Comparison of ENCODE assay signal across 31 cellular contexts in the genomic region with DNA sequence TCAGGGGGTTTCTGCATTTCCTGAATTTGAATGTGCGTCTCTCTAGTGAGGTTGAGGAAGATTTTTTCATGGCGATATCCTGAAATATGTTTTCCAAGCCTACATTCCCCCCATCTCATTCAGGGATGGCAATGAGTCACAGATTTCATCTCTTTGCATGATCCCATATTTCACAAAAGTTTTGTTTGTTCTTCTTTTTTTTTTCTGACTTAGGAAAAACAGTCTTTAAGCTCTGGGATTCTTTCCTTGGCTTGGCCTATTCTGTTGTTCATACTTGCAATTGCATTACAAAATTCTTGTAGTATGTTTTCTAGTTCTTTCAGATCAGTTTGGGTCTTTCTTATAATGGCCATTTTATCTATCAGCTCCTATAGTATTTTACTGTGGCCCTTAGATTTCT.
"Had no signal": no experiment of that assay in that cellular context is flagged by ENCODE, and none has a peak within 500 bp of the region (broad histone marks: within the 10 kb centered on the region; RNA-seq: fewer than 3 reads in every experiment).

No MANE protein-coding gene starts in this region.

- H3K27ac ChIP-seq: brain microvascular endothelial cell, KMS-11, SJCRH30, SK-N-MC, WERI-Rb-1 had no signal

- H3K4me2 ChIP-seq: KMS-11 had no signal

- H3K4me1 ChIP-seq: SJCRH30 had no signal

- H3K36me3 ChIP-seq: brain microvascular endothelial cell, SJCRH30, WERI-Rb-1 had no signal

- H3K27me3 ChIP-seq: brain microvascular endothelial cell, SJCRH30 had no signal

- H3K4me1 Mint-ChIP-seq: activated CD4-positive, alpha-beta memory T cell treated with anti-CD3 and anti-CD28 coated beads, Interleukin-2, amount 10 ng/mL, durations not matched to agents 7 days and 5 days; activated CD8-positive, alpha-beta memory T cell treated with anti-CD3 and anti-CD28 coated beads, Interleukin-2, amount 10 ng/mL, durations not matched to agents 7 days and 5 days; activated naive CD4-positive, alpha-beta T cell treated with anti-CD3 and anti-CD28 coated beads, Interleukin-2, amount 10 ng/mL, durations not matched to agents 7 days and 5 days had no signal

- H3K4me3 Mint-ChIP-seq: activated CD4-positive, alpha-beta memory T cell treated with anti-CD3 and anti-CD28 coated beads, Interleukin-2, amount 10 ng/mL, durations not matched to agents 7 days and 5 days; activated CD8-positive, alpha-beta memory T cell treated with anti-CD3 and anti-CD28 coated beads, Interleukin-2, amount 10 ng/mL, durations not matched to agents 7 days and 5 days; activated naive CD4-positive, alpha-beta T cell treated with anti-CD3 and anti-CD28 coated beads, Interleukin-2, amount 10 ng/mL, durations not matched to agents 7 days and 5 days; activated naive CD8-positive, alpha-beta T cell; activated naive CD8-positive, alpha-beta T cell treated with anti-CD3 and anti-CD28 coated beads, Interleukin-2, amount 50 U/mL, for 24 hours had no signal

- H3K27me3 Mint-ChIP-seq: activated CD4-positive, alpha-beta memory T cell treated with anti-CD3 and anti-CD28 coated beads, Interleukin-2, amount 10 ng/mL, durations not matched to agents 7 days and 5 days; activated naive CD4-positive, alpha-beta T cell treated with anti-CD3 and anti-CD28 coated beads, Interleukin-2, amount 10 ng/mL, durations not matched to agents 7 days and 5 days; activated naive CD8-positive, alpha-beta T cell; activated naive CD8-positive, alpha-beta T cell treated with anti-CD3 and anti-CD28 coated beads, Interleukin-2, amount 50 U/mL, for 24 hours had no signal

- H3K4me3 ChIP-seq: SJCRH30, SK-N-MC had no signal

- H3K9me3 ChIP-seq: SJCRH30 had no signal

- H3K9me3 Mint-ChIP-seq: activated CD4-positive, alpha-beta memory T cell treated with anti-CD3 and anti-CD28 coated beads, Interleukin-2, amount 10 ng/mL, durations not matched to agents 7 days and 5 days; activated naive CD4-positive, alpha-beta T cell treated with anti-CD3 and anti-CD28 coated beads, Interleukin-2, amount 10 ng/mL, durations not matched to agents 7 days and 5 days had no signal

- ATAC-seq: activated CD8-positive, alpha-beta memory T cell treated with anti-CD3 and anti-CD28 coated beads, Interleukin-2, amount 10 ng/mL, durations not matched to agents 7 days and 5 days; activated naive CD8-positive, alpha-beta T cell treated with anti-CD3 and anti-CD28 coated beads, Interleukin-2, amount 50 U/mL, for 24 hours had no signal

- DNase-seq: activated CD4-positive, alpha-beta memory T cell treated with anti-CD3 and anti-CD28 coated beads, Interleukin-2, amount 10 ng/mL, durations not matched to agents 7 days and 5 days; activated CD4-positive, alpha-beta T cell treated with anti-CD3 and anti-CD28 coated beads for 1 hour; activated CD4-positive, alpha-beta T cell treated with anti-CD3 and anti-CD28 coated beads for 48 hours; activated CD4-positive, CD25-positive, alpha-beta regulatory T cell; activated CD8-positive, alpha-beta memory T cell treated with anti-CD3 and anti-CD28 coated beads for 24 hours; activated CD8-positive, alpha-beta memory T cell treated with anti-CD3 and anti-CD28 coated beads, Interleukin-2, amount 10 ng/mL, durations not matched to agents 7 days and 5 days; activated CD8-positive, alpha-beta memory T cell treated with anti-CD3 and anti-CD28 coated beads, Interleukin-2, amount 50 U/mL, for 48 hours; activated effector memory CD4-positive, alpha-beta T cell treated with Interleukin-2 at 50 U/mL for 16 hours; activated naive CD4-positive, alpha-beta T cell treated with anti-CD3 and anti-CD28 coated beads, Interleukin-2, amount 10 ng/mL, durations not matched to agents 7 days and 5 days; activated naive CD8-positive, alpha-beta T cell treated with anti-CD3 and anti-CD28 coated beads, Interleukin-2, amount 50 U/mL, for 24 hours; activated T-cell treated with anti-CD3 and anti-CD28 coated beads, Interleukin-2, amount 50 U/mL, for 48 hours; amniotic stem cell; aorta; brain microvascular endothelial cell; NCI-H1092 treated with DMSO at 0.1 percent for 48 hours; NCI-H1417; NCI-H187 treated with DMSO at 0.1 percent for 48 hours; NCI-H2081; NCI-H2171 treated with DMSO at 0.1 percent for 48 hours; NCI-H2227 treated with DMSO at 0.1 percent for 48 hours; NCI-H446; NCI-H69; NCI-H82; NK-92 treated with Interleukin-12 subunit alpha and Interleukin-12 subunit beta, amount 100 ng/mL, for 24 hours; SHP77; SJCRH30; T1000; WERI-Rb-1 had no signal

- H3K36me3 Mint-ChIP-seq: activated CD8-positive, alpha-beta memory T cell treated with anti-CD3 and anti-CD28 coated beads, Interleukin-2, amount 10 ng/mL, durations not matched to agents 7 days and 5 days; activated naive CD4-positive, alpha-beta T cell treated with anti-CD3 and anti-CD28 coated beads, Interleukin-2, amount 10 ng/mL, durations not matched to agents 7 days and 5 days; activated naive CD8-positive, alpha-beta T cell had no signal

- H3K9ac ChIP-seq: KMS-11 had no signal

- H3K27ac Mint-ChIP-seq: activated CD4-positive, alpha-beta memory T cell treated with anti-CD3 and anti-CD28 coated beads, Interleukin-2, amount 10 ng/mL, durations not matched to agents 7 days and 5 days; activated CD8-positive, alpha-beta memory T cell treated with anti-CD3 and anti-CD28 coated beads, Interleukin-2, amount 10 ng/mL, durations not matched to agents 7 days and 5 days; activated naive CD4-positive, alpha-beta T cell treated with anti-CD3 and anti-CD28 coated beads, Interleukin-2, amount 10 ng/mL, durations not matched to agents 7 days and 5 days; activated naive CD8-positive, alpha-beta T cell; activated naive CD8-positive, alpha-beta T cell treated with anti-CD3 and anti-CD28 coated beads, Interleukin-2, amount 50 U/mL, for 24 hours had no signal
